ENCODE assay signal across 8 cellular contexts in the genomic region with DNA sequence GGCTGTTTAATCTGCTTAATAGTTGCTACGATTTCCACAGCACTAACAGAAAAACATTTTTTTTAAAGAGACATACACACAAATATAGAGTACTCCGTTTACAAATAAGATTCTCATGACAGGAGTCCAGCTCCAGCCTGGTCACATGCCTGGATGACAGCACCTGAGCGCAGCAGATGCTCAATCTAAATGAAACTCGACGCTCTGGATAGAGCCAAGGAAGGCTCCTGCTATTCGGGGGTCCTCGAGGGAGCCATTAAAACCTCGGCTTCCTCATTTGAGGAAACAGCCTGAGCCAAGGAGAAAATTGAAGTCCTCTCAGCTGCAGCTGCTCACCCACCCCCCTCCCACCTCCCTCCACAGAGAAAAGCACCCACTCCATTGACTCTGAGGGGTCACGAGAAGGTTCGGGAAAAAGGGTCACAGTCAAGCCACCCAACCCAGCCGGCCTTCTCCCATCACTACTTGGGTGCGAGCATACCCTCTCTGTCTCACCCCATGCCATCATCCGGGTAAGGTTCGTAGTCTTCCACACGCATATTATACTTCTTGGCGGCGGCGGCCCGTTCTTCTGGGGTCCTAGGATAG. TPM values are rescaled to one million over a fixed set of nuclear protein-coding genes. Genes with fewer than 3 reads are reported as not detected.
A peak's percentile ranks its signal among the peaks of the same experiment; 100 is the strongest.
DNase-seq lines count a peak whose midpoint lies in the region; ATAC-seq and TF ChIP-seq lines count a peak whose summit lies in the region.

No MANE protein-coding gene starts in this region.

- ATAC-seq in GM19395 (IDR thresholded peaks at IDR 0.05; ENCODE audit: unreplicated experiment) = peak; percentile 33
- peak; percentile 12 for ATAC-seq in mucosa of descending colon
- ATAC-seq in GM18519 (IDR thresholded peaks at IDR 0.05; ENCODE audit: low FRiP score, unreplicated experiment) = no peak

- TF ChIP-seq CTCF in choroid plexus epithelial cell (conservative IDR thresholded peaks at IDR 0.05; ENCODE audit: low read depth, low read length) (no peak), mucosa of descending colon (IDR thresholded peaks at IDR 0.05) (no peak), GM13977 (IDR thresholded peaks at IDR 0.05; ENCODE audit: extremely low read depth, insufficient read depth, missing control alignments) (no peak)

- H3K9me3 ChIP-seq in mucosa of descending colon = no peaks in the 10 kb centered on the region

- intact Hi-C loops in mucosa of descending colon (cut with DNase I, micrococcal nuclease) = no loop called here

- in situ Hi-C loops in GM13977 (cut with MboI; ENCODE audit: low pct_unique_long_range_greater_than_20kb, low sequenced_read_pairs, unreplicated experiment) = no loop called here

- no peaks in the 10 kb centered on the region for H3K36me3 ChIP-seq in mucosa of descending colon (ENCODE audit: low read depth)

- peak overlapping the region; percentile 81 for H3K4me3 ChIP-seq in choroid plexus epithelial cell (ENCODE audit: low read depth, low read length)
- peak overlapping the region; percentile 80 for H3K4me3 ChIP-seq in mucosa of descending colon

- H3K4me1 ChIP-seq in mucosa of descending colon (ENCODE audit: low read depth) = peaks cover 10% of the 10 kb centered on the region

- DNase-seq in NCI-H1436 (lab: John Stamatoyannopoulos, UW) (peak; percentile 38), choroid plexus epithelial cell (ENCODE audit: low read depth) (no peak), mucosa of descending colon (no peak), GM13977 (ENCODE audit: low spot score) (no peak), Ammon's horn (ENCODE audit: low spot score) (no peak), GM19238 (ENCODE audit: insufficient read length, low spot score) (no peak)

RNA-seq across cellular contexts. Expression of a gene that starts 0.7 kb away (rescaled TPM):
- total RNA-seq in mucosa of descending colon = 100 to 1,000 TPM; 169 to 222 (median 202) TPM

RNA-seq across cellular contexts. Expression of a gene that starts 6.8 kb away (rescaled TPM):
- total RNA-seq in mucosa of descending colon = 10 to 100 TPM; 34.0 to 50.6 (median 42.3) TPM

RNA-seq across cellular contexts. Expression of a gene that starts 9.3 kb away (rescaled TPM):
- total RNA-seq in mucosa of descending colon = 10 to 100 TPM; 14.0 to 24.8 (median 21.6) TPM
